8 cellular contexts compared by ENCODE assay signal in genomic region chr3:42061711-42062408, GRCh38. TPM values are rescaled to one million over a fixed set of nuclear protein-coding genes. Genes with fewer than 3 reads are reported as not detected.
DNase-seq lines count a peak whose midpoint lies in the region; ATAC-seq lines count a peak whose summit lies in the region.

No MANE protein-coding gene starts in this region.

- ATAC-seq in esophagus mucosa (peak; percentile 92), GM18907 (IDR thresholded peaks at IDR 0.05; ENCODE audit: unreplicated experiment) (no peak)

- DNase-seq in CD1c-positive myeloid dendritic cell (ENCODE audit: extremely low spot score) = peak; percentile 41
- DNase-seq in NCI-H446 treated with DMSO at 0.1 percent for 48 hours (lab: John Stamatoyannopoulos, UW) = peak; percentile 85
- DNase-seq in non-pigmented ciliary epithelial cell (ENCODE audit: low read depth) = peak; percentile 63
- DNase-seq in NCI-H146 (lab: John Stamatoyannopoulos, UW) = no peak
- DNase-seq in NCI-H2081 (lab: John Stamatoyannopoulos, UW) = no peak
- no peak for DNase-seq in activated CD4-positive, alpha-beta T cell treated with anti-CD3 and anti-CD28 coated beads for 4 hours

RNA-seq across cellular contexts. Expression of gene TRAK1, which starts 29.3 kb away (rescaled TPM):
- total RNA-seq in esophagus mucosa = 21.2 TPM

Comparison
In these comparisons a context has a peak if more than half of its experiments do, and no peak if none do; other contexts are left out.
1. DNase-seq: peak in CD1c-positive myeloid dendritic cell (single experiment), NCI-H446 treated with DMSO at 0.1 percent for 48 hours (single experiment) and non-pigmented ciliary epithelial cell (single experiment); none in NCI-H146 (single experiment), NCI-H2081 (0 of 2) and activated CD4-positive, alpha-beta T cell treated with anti-CD3 and anti-CD28 coated beads for 4 hours (0 of 2).